ENCODE assay signal across 8 cellular contexts in the genomic region with DNA sequence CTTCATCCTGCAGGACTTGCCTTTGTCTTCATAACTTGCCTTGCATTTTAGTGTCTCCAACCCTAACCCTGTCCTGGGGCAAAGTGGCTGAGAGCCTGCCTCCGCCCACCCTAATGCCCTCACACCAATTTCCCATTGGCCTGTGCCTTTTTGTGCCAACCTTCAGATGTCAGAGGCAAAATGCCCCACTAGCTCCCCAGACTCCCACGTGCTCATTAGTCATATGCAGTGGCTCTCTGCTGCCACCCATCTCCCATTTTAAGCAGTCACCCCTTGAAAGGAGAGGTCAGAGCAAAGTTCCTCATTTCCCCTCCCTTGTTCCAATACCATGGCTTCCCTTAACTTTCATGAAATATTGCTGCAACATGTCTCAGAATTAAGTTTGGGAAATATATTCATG.
DNase-seq lines count a peak whose midpoint lies in the region; ATAC-seq, FAIRE-seq and TF ChIP-seq lines count a peak whose summit lies in the region.

No MANE protein-coding gene starts in this region.

- peak; percentile 32 for TF ChIP-seq CTCF in bronchial epithelial cell (IDR thresholded peaks at IDR 0.05; ENCODE audit: insufficient read depth, low read length, severe bottlenecking)

- no peaks in the 10 kb centered on the region for H3K36me3 ChIP-seq in bronchial epithelial cell (ENCODE audit: control insufficient read depth, insufficient read depth, low read length)

- peak; percentile 28 for DNase-seq in ELF-1 (ENCODE audit: low read depth, low spot score)
- peak; percentile 2 for DNase-seq in NCI-H2107 (lab: John Stamatoyannopoulos, UW)
- DNase-seq in bronchial epithelial cell (ENCODE audit: low read depth): peak; percentile 12
- DNase-seq in ecto neural progenitor cell (ENCODE audit: low spot score): no peak
- no peak for DNase-seq in NCI-H1436 treated with DMSO at 0.1 percent for 48 hours (lab: John Stamatoyannopoulos, UW)

- H3K27me3 ChIP-seq in bronchial epithelial cell (ENCODE audit: control insufficient read depth, insufficient read depth, low read length): no peaks in the 10 kb centered on the region

- no peak overlapping the region for H3K4me3 ChIP-seq in bronchial epithelial cell (ENCODE audit: low read depth, low read length)

- FAIRE-seq in bronchial epithelial cell (lab: Jason Lieb, UNC): no peak

- ATAC-seq in GM21529 (IDR thresholded peaks at IDR 0.05; ENCODE audit: unreplicated experiment): peak; percentile 78
- ATAC-seq in GM21737 (IDR thresholded peaks at IDR 0.05; ENCODE audit: unreplicated experiment): no peak
- no peak for ATAC-seq in GM19397 (IDR thresholded peaks at IDR 0.05; ENCODE audit: unreplicated experiment)

Comparison
In these comparisons a context has a peak if more than half of its experiments do, and no peak if none do; other contexts are left out.
1. DNase-seq: peak in ELF-1 (single experiment), NCI-H2107 (single experiment) and bronchial epithelial cell (single experiment); none in ecto neural progenitor cell (single experiment) and NCI-H1436 treated with DMSO at 0.1 percent for 48 hours (single experiment).